Comparison of ENCODE assay signal across 17 cellular contexts in genomic region chr12:123337053-123337452, GRCh38.
DNase-seq lines count a peak whose midpoint lies in the region; ATAC-seq and TF ChIP-seq lines count a peak whose summit lies in the region.
"Had no signal": no experiment of that assay in that cellular context is flagged by ENCODE, and none has a peak within 500 bp of the region (broad histone marks: within the 10 kb centered on the region; RNA-seq: fewer than 3 reads in every experiment).

No MANE protein-coding gene starts in this region.

- H3K4me3 Mint-ChIP-seq in effector memory CD8-positive, alpha-beta T cell, result peak overlapping the region in 1 of 2 donors; percentile 22

- H3K27me3 ChIP-seq in neutrophil, result no peaks in the 10 kb centered on the region
- H3K27me3 ChIP-seq: Peyer's patch had no signal

- ATAC-seq in effector memory CD8-positive, alpha-beta T cell (replicated peaks), result no peak
- no peak for ATAC-seq in HG03025 (IDR thresholded peaks at IDR 0.05; ENCODE audit: low FRiP score, unreplicated experiment)
- ATAC-seq: Right ventricle myocardium inferior had no signal

- peaks cover 9 to 10% of the 10 kb centered on the region in 2 donors for H3K4me1 Mint-ChIP-seq in effector memory CD8-positive, alpha-beta T cell (ENCODE audit: low read depth in 2 of 2)

- peaks cover 82% of the 10 kb centered on the region for H3K36me3 ChIP-seq in neutrophil

- no peaks in the 10 kb centered on the region for H3K9me3 ChIP-seq in neutrophil
- H3K9me3 ChIP-seq: Caco-2, Peyer's patch had no signal

- no peak overlapping the region for H3K4me3 ChIP-seq in neutrophil (ENCODE audit: low read depth in 1 of 2, low read length in 1 of 2)
- H3K4me3 ChIP-seq: Peyer's patch had no signal

- no peaks in the 10 kb centered on the region for H3K4me1 ChIP-seq in neutrophil (ENCODE audit: control insufficient read depth in 1 of 2, insufficient read depth in 1 of 2, low read depth in 1 of 2, low read length in 1 of 2)
- H3K4me1 ChIP-seq: Caco-2, Peyer's patch had no signal

- no peaks in the 10 kb centered on the region for H3K27me3 Mint-ChIP-seq in effector memory CD8-positive, alpha-beta T cell

- H3K36me3 Mint-ChIP-seq in effector memory CD8-positive, alpha-beta T cell (ENCODE audit: insufficient read depth), result peaks cover 75% of the 10 kb centered on the region

- peak; percentile 46 for DNase-seq in CD1c-positive myeloid dendritic cell (ENCODE audit: extremely low spot score)
- DNase-seq in MV-4-11 (lab: John Stamatoyannopoulos, UW), result peak; percentile 51
- DNase-seq in effector memory CD8-positive, alpha-beta T cell, result no peak
- DNase-seq in NCI-H2029 (lab: John Stamatoyannopoulos, UW), result no peak
- no peak for DNase-seq in NCI-H524 treated with DMSO at 0.1 percent for 48 hours (lab: John Stamatoyannopoulos, UW)
- DNase-seq: Caco-2, EL, KG1, NCI-H1048, NCI-H1436 treated with DMSO at 0.1 percent for 48 hours, NCI-H2081, NCI-H510A treated with DMSO at 0.1 percent for 48 hours, Peyer's patch had no signal

- peak overlapping the region; percentile 8 to 39 for H3K27ac Mint-ChIP-seq in effector memory CD8-positive, alpha-beta T cell

- TF ChIP-seq CTCF in neutrophil (IDR thresholded peaks at IDR 0.05), result no peak

- peak overlapping the region; percentile 33 for H3K27ac ChIP-seq in neutrophil
- H3K27ac ChIP-seq: C4-2B, Peyer's patch had no signal

- H3K9me3 Mint-ChIP-seq in effector memory CD8-positive, alpha-beta T cell, result no peaks in the 10 kb centered on the region

Comparison
In these comparisons a context has a peak if more than half of its experiments do, and no peak if none do; other contexts are left out.
1. DNase-seq: peak in CD1c-positive myeloid dendritic cell (single experiment) and MV-4-11 (single experiment); none in effector memory CD8-positive, alpha-beta T cell (0 of 3), NCI-H2029 (single experiment) and NCI-H524 treated with DMSO at 0.1 percent for 48 hours (single experiment).